ENCODE assay signal across 1 cellular context in the genomic region with DNA sequence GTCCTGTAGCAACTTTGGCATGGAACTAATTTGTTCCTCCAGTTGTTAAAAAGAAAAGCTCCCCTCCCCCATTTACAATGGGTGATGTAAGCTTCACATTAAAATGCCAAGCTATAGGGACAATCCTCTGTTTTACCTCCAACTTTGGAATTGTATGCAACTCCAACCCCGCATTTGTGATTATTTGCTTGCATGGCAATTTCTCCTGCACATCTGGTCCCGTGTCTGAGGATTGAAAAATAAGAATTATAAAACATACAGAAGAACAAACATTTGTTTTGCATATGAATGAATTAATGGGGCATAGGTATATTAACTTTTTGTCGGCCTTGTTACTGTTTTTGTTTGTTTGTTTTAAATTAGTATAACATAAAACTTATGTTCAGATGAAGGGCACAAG.
TF ChIP-seq lines count a peak whose summit lies in the region.

No MANE protein-coding gene starts in this region.

TF ChIP-seq in HepG2, 621 proteins besides CTCF, POLR2A, EP300 and RAD21 (continued from another document):
- no peak for TF ChIP-seq ZNF468 (CRISPR knock-in tag; IDR thresholded peaks at IDR 0.05)
TF ChIP-seq in HepG2: peak in this region for 2.
